11 cellular contexts compared by ENCODE assay signal in the genomic region with DNA sequence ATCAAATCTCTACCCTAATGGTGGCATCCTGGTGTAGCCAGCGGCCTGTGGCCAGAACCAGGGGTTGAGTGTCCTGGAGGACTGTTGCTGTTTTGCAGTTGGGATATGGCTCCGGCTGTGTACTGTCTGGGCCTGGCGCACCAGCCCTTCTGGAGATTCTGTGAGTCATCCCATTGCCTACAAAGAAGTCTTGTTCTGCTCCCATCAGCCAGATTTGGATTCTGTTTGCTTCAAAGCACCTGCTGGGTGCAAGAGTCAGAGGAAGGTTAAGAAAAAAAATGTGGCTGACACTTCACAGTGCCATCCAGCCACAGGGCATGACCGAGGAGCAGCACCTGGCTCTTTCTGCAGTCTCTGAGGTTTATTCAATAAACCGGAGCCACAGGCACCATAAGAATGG. TPM values are rescaled to one million over a fixed set of nuclear protein-coding genes. Genes with fewer than 3 reads are reported as not detected.
DNase-seq lines count a peak whose midpoint lies in the region; ATAC-seq and TF ChIP-seq lines count a peak whose summit lies in the region.
"Had no signal": no experiment of that assay in that cellular context is flagged by ENCODE, and none has a peak within 500 bp of the region (broad histone marks: within the 10 kb centered on the region; RNA-seq: fewer than 3 reads in every experiment).

No MANE protein-coding gene starts in this region.

- H3K79me2 ChIP-seq in MM.1S (ENCODE audit: low read length): no peaks in the 10 kb centered on the region

- H3K4me1 Mint-ChIP-seq in natural killer cell treated with Interleukin-12 subunit alpha and Interleukin-12 subunit beta and Interleukin-15 and Interleukin-18, amount 100 ng/mL, for 72 hours (ENCODE audit: low read depth in 2 of 2): peaks cover 0 to 4% of the 10 kb centered on the region in 2 donors
- no peaks in the 10 kb centered on the region for H3K4me1 Mint-ChIP-seq in natural killer cell

- H3K27ac ChIP-seq in dorsolateral prefrontal cortex (peak overlapping the region in 56 of 59 donors; percentile 16 to 91 (median 79)), layer of hippocampus (ENCODE audit: low read depth, low read length) (peak overlapping the region; percentile 68), MM.1S (ENCODE audit: low read length) (no peak overlapping the region)
- H3K27ac ChIP-seq: WERI-Rb-1 had no signal

- no peak overlapping the region for H2AFZ ChIP-seq in MM.1S (ENCODE audit: low read length)

- H3F3A ChIP-seq in MM.1S (ENCODE audit: insufficient read depth, low read length): no peaks in the 10 kb centered on the region

- no peak overlapping the region for H3K4me3 Mint-ChIP-seq in natural killer cell treated with Interleukin-12 subunit alpha and Interleukin-12 subunit beta and Interleukin-15 and Interleukin-18, amount 100 ng/mL, for 72 hours
- H3K4me3 Mint-ChIP-seq in natural killer cell: no peak overlapping the region
- H3K4me3 Mint-ChIP-seq: activated T-cell treated with anti-CD3 and anti-CD28 coated beads, Interleukin-2, amount 50 U/mL, for 24 hours had no signal

- H3K9ac ChIP-seq in MM.1S (ENCODE audit: low read length): no peak overlapping the region

- H3K9me2 ChIP-seq in MM.1S (replicated peaks; ENCODE audit: insufficient read depth, low read length): no peaks in the 10 kb centered on the region

- no peak overlapping the region for H3K27ac Mint-ChIP-seq in natural killer cell treated with Interleukin-12 subunit alpha and Interleukin-12 subunit beta and Interleukin-15 and Interleukin-18, amount 100 ng/mL, for 72 hours
- no peak overlapping the region for H3K27ac Mint-ChIP-seq in natural killer cell
- H3K27ac Mint-ChIP-seq: activated T-cell treated with anti-CD3 and anti-CD28 coated beads, Interleukin-2, amount 50 U/mL, for 24 hours had no signal

- H3K9me3 Mint-ChIP-seq in natural killer cell treated with Interleukin-12 subunit alpha and Interleukin-12 subunit beta and Interleukin-15 and Interleukin-18, amount 100 ng/mL, for 72 hours: no peaks in the 10 kb centered on the region
- no peaks in the 10 kb centered on the region for H3K9me3 Mint-ChIP-seq in natural killer cell
- H3K9me3 Mint-ChIP-seq: activated T-cell treated with anti-CD3 and anti-CD28 coated beads, Interleukin-2, amount 50 U/mL, for 24 hours had no signal

- no peak for ATAC-seq in natural killer cell treated with Interleukin-12 subunit alpha and Interleukin-12 subunit beta and Interleukin-15 and Interleukin-18, amount 100 ng/mL, for 72 hours
- no peak for ATAC-seq in natural killer cell

- H3K36me3 Mint-ChIP-seq in natural killer cell treated with Interleukin-12 subunit alpha and Interleukin-12 subunit beta and Interleukin-15 and Interleukin-18, amount 100 ng/mL, for 72 hours: no peaks in the 10 kb centered on the region
- H3K36me3 Mint-ChIP-seq in natural killer cell: no peaks in the 10 kb centered on the region

- no peaks in the 10 kb centered on the region for H3K4me1 ChIP-seq in MM.1S (ENCODE audit: low read length)

- peak; percentile 39 for DNase-seq in natural killer cell treated with Interleukin-12 subunit alpha and Interleukin-12 subunit beta and Interleukin-15 and Interleukin-18, amount 100 ng/mL, for 72 hours (ENCODE audit: low spot score)
- DNase-seq in natural killer cell: no peak
- peak in 9 of 10 donors; percentile 28 to 78 (median 59) for DNase-seq in dorsolateral prefrontal cortex
- no peak for DNase-seq in MM.1S
- DNase-seq in NCI-H2029 treated with DMSO at 0.1 percent for 48 hours (lab: John Stamatoyannopoulos, UW): no peak
- DNase-seq in NOMO-1 treated with DMSO at 0.1 percent for 48 hours (lab: John Stamatoyannopoulos, UW; ENCODE audit: unreplicated experiment): no peak
- no peak for DNase-seq in hepatic stellate cell (ENCODE audit: low spot score)
- DNase-seq: activated T-cell treated with anti-CD3 and anti-CD28 coated beads, Interleukin-2, amount 50 U/mL, for 24 hours; NCI-H2029; WERI-Rb-1 had no signal

- no peaks in the 10 kb centered on the region for H4K20me1 ChIP-seq in MM.1S (ENCODE audit: insufficient read depth, low read length)

- H3K4me3 ChIP-seq in dorsolateral prefrontal cortex (no peak overlapping the region), MM.1S (ENCODE audit: low read length) (no peak overlapping the region)

- H3K36me3 ChIP-seq in MM.1S (replicated peaks; ENCODE audit: insufficient read depth, low read length): no peaks in the 10 kb centered on the region
- H3K36me3 ChIP-seq: WERI-Rb-1 had no signal

- no peak overlapping the region for H3K4me2 ChIP-seq in MM.1S (ENCODE audit: low read depth, low read length)

- H3K27me3 ChIP-seq in dorsolateral prefrontal cortex (no peaks in the 10 kb centered on the region), layer of hippocampus (ENCODE audit: control insufficient read depth, insufficient read depth, low read length) (no peaks in the 10 kb centered on the region), MM.1S (replicated peaks; ENCODE audit: insufficient read depth, low read length) (no peaks in the 10 kb centered on the region)

- intact Hi-C loops in natural killer cell (cut with micrococcal nuclease): no loop called here
- intact Hi-C loops in dorsolateral prefrontal cortex (cut with DNase I): no loop called here

- TF ChIP-seq CTCF in natural killer cell (IDR thresholded peaks at IDR 0.05) (no peak), dorsolateral prefrontal cortex (IDR thresholded peaks at IDR 0.05 in 54 of 56, conservative IDR thresholded peaks at IDR 0.05 in 2 of 56; ENCODE audit: low read depth in 1 of 56, partially characterized antibody in 56 of 56) (peak in 2 of 56 donors; percentile 15 to 32), MM.1S (IDR thresholded peaks at IDR 0.05; ENCODE audit: low read length) (no peak)

- H3K9me3 ChIP-seq in MM.1S (replicated peaks; ENCODE audit: insufficient read depth, low read length): no peaks in the 10 kb centered on the region

- H3K27me3 Mint-ChIP-seq in natural killer cell treated with Interleukin-12 subunit alpha and Interleukin-12 subunit beta and Interleukin-15 and Interleukin-18, amount 100 ng/mL, for 72 hours: peaks cover 6 to 7% of the 10 kb centered on the region in 2 donors
- peaks cover 7 to 16% of the 10 kb centered on the region in 2 donors for H3K27me3 Mint-ChIP-seq in natural killer cell (ENCODE audit: low read depth in 2 of 2)

RNA-seq across cellular contexts. Expression of a gene that starts 41.0 kb away (rescaled TPM):
- not detected for total RNA-seq in natural killer cell treated with Interleukin-12 subunit alpha and Interleukin-12 subunit beta and Interleukin-15 and Interleukin-18, amount 100 ng/mL, for 72 hours
- 1 to 10 TPM in 1 of 3 donors, under 1 TPM in 2; 0.20 to 1.8 (median 0.60) TPM for total RNA-seq in natural killer cell
- total RNA-seq in dorsolateral prefrontal cortex: 10 to 100 TPM; 30.8 to 63.8 (median 48.4) TPM

Comparison
In these comparisons a context has a peak if more than half of its experiments do, and no peak if none do; other contexts are left out.
1. DNase-seq: peak in natural killer cell treated with Interleukin-12 subunit alpha and Interleukin-12 subunit beta and Interleukin-15 and Interleukin-18, amount 100 ng/mL, for 72 hours (single experiment) and dorsolateral prefrontal cortex (9 of 10); none in natural killer cell (single experiment), MM.1S (single experiment), NCI-H2029 treated with DMSO at 0.1 percent for 48 hours (single experiment), NOMO-1 treated with DMSO at 0.1 percent for 48 hours (single experiment) and hepatic stellate cell (single experiment).
2. RNA of a gene that starts 41.0 kb away (total RNA-seq): 30.8 to 63.8 TPM in dorsolateral prefrontal cortex; 0.20 to 1.8 TPM in natural killer cell and not detected in natural killer cell treated with Interleukin-12 subunit alpha and Interleukin-12 subunit beta and Interleukin-15 and Interleukin-18, amount 100 ng/mL, for 72 hours; every median in the first group is over 10 times any median in the second.